In genomic region chr12:113896841-113897240, GRCh38 we compare ENCODE assay signal across 7 cellular contexts.
"Had no signal": no experiment of that assay in that cellular context is flagged by ENCODE, and none has a peak within 500 bp of the region (broad histone marks: within the 10 kb centered on the region; RNA-seq: fewer than 3 reads in every experiment).

No MANE protein-coding gene starts in this region.

- H3K9me3 ChIP-seq: HAP-1 had no signal

- DNase-seq: GM23248, GOT3, HCEC 1CT, HFFc6 had no signal

- H3K27ac ChIP-seq: GM23248 had no signal

- H3K9ac ChIP-seq: GM23248 had no signal

- H3K4me3 ChIP-seq: GM23248, GM23338, HAP-1 had no signal

- H3K4me2 ChIP-seq: GM23338 had no signal

- H3K4me3 Mint-ChIP-seq: GM23338, H9, HFFc6 had no signal

- H3K27ac Mint-ChIP-seq: GM23338, HFFc6 had no signal

- H3K9me3 Mint-ChIP-seq: GM23338, H9, HFFc6 had no signal

- H3K36me3 ChIP-seq: HAP-1 had no signal
